1 cellular context compared by ENCODE assay signal in genomic region chr11:11972148-11972547, GRCh38.
TF ChIP-seq lines count a peak whose summit lies in the region.

No MANE protein-coding gene starts in this region.

TF ChIP-seq in K562, 482 proteins besides CTCF, POLR2A, EP300 and RAD21:
- TF ChIP-seq ATF3 (IDR thresholded peaks at IDR 0.05) (no peak), ATF3 (CRISPR knock-in tag; conservative IDR thresholded peaks at IDR 0.05) (no peak), SAP30 (IDR thresholded peaks at IDR 0.05; ENCODE audit: borderline replicate concordance, insufficient read depth, low read depth, low read length, poor library complexity, severe bottlenecking) (no peak), THAP12 (CRISPR knock-in tag; IDR thresholded peaks at IDR 0.05) (no peak), KHSRP (IDR thresholded peaks at IDR 0.05) (no peak), RFX1 (IDR thresholded peaks at IDR 0.05) (peak; percentile 35; the same call in 1 of the 2 replicates)
